Comparison of ENCODE assay signal across 6 cellular contexts in genomic region chr2:131150109-131150508, GRCh38. TPM values are rescaled to one million over a fixed set of nuclear protein-coding genes. Genes with fewer than 3 reads are reported as not detected.
"Had no signal": no experiment of that assay in that cellular context is flagged by ENCODE, and none has a peak within 500 bp of the region (broad histone marks: within the 10 kb centered on the region; RNA-seq: fewer than 3 reads in every experiment).

No MANE protein-coding gene starts in this region.

RNA-seq across cellular contexts. Expression of gene POTEE, which starts 59.2 kb away (rescaled TPM):
- total RNA-seq: PC-3, Peyer's patch, Right ventricle myocardium inferior, Right ventricle myocardium superior, RPMI7951, SK-MEL-5 had no signal
